Comparison of ENCODE assay signal across 8 cellular contexts in genomic region chr11:57324154-57324885, GRCh38. TPM values are rescaled to one million over a fixed set of nuclear protein-coding genes. Genes with fewer than 3 reads are reported as not detected.
DNase-seq lines count a peak whose midpoint lies in the region; ATAC-seq and TF ChIP-seq lines count a peak whose summit lies in the region.

No MANE protein-coding gene starts in this region.

- H3K27ac ChIP-seq in neutrophil: peak overlapping the region; percentile 71

- TF ChIP-seq CTCF in fibroblast of villous mesenchyme (IDR thresholded peaks at IDR 0.05; ENCODE audit: insufficient read depth, low read depth, low read length) (no peak), neutrophil (IDR thresholded peaks at IDR 0.05) (no peak)

- H3K4me3 ChIP-seq in MG63 (peak overlapping the region; percentile 77), fibroblast of villous mesenchyme (ENCODE audit: low read depth, low read length) (peak overlapping the region; percentile 85), neutrophil (ENCODE audit: low read depth in 1 of 2, low read length in 1 of 2) (peak overlapping the region; percentile 67 to 86)

- ATAC-seq in GM19328 (IDR thresholded peaks at IDR 0.05; ENCODE audit: unreplicated experiment): no peak

- H3K9me3 ChIP-seq in MG63: no peaks in the 10 kb centered on the region
- H3K9me3 ChIP-seq in neutrophil: no peaks in the 10 kb centered on the region

- H3K4me1 ChIP-seq in neutrophil (ENCODE audit: control insufficient read depth in 1 of 2, insufficient read depth in 1 of 2, low read depth in 1 of 2, low read length in 1 of 2): peaks cover 12 to 17% of the 10 kb centered on the region in 2 experiments

- peak; percentile 33 for DNase-seq in stimulated activated CD4-positive, alpha-beta T cell treated with anti-CD3 and anti-CD28 coated beads, Interleukin-12 subunit alpha, Interleukin-12 subunit beta, amount 100 ng/mL, for 4 hours
- no peak for DNase-seq in stimulated activated CD4-positive, alpha-beta T cell treated with anti-CD3 and anti-CD28 coated beads, Interleukin-4, amount 100 ng/mL, for 1 hour
- peak; percentile 50 for DNase-seq in MG63
- DNase-seq in activated T-cell treated with anti-CD3 and anti-CD28 coated beads, Interleukin-2, amount 50 U/mL, for 1 hour: peak; percentile 34
- DNase-seq in fibroblast of villous mesenchyme (ENCODE audit: low read depth): peak; percentile 65
- DNase-seq in putamen (ENCODE audit: low spot score): no peak

- H3K27me3 ChIP-seq in MG63: no peaks in the 10 kb centered on the region
- H3K27me3 ChIP-seq in neutrophil: peaks cover 20% of the 10 kb centered on the region

- H3K36me3 ChIP-seq in MG63 (peaks cover 52% of the 10 kb centered on the region), neutrophil (peaks cover 4% of the 10 kb centered on the region)

RNA-seq across cellular contexts. Expression of gene TNKS1BP1, which starts 0.4 kb away (rescaled TPM):
- total RNA-seq in MG63 (2014; rRNA removed; shearing (Covaris generic); ENCODE audit: low replicate concordance): 39.4 and 86.8 TPM in 2 replicates
- 69.5 and 70.5 TPM in 2 replicates for total RNA-seq in fibroblast of villous mesenchyme

RNA-seq across cellular contexts. Expression of gene SSRP1, which starts 11.4 kb away (rescaled TPM):
- total RNA-seq in MG63 (2014; rRNA removed; shearing (Covaris generic); ENCODE audit: low replicate concordance): 126 and 171 TPM in 2 replicates
- 61.7 and 67.3 TPM in 2 replicates for total RNA-seq in fibroblast of villous mesenchyme

RNA-seq across cellular contexts. Expression of gene P2RX3, which starts 13.8 kb away (rescaled TPM):
- total RNA-seq in MG63 (2014; rRNA removed; shearing (Covaris generic); ENCODE audit: low replicate concordance): not detected in 2 replicates
- total RNA-seq in fibroblast of villous mesenchyme: not detected in 2 replicates

RNA-seq across cellular contexts. Expression of gene PRG3, which starts 56.6 kb away (rescaled TPM):
- not detected in 2 replicates for total RNA-seq in MG63 (2014; rRNA removed; shearing (Covaris generic); ENCODE audit: low replicate concordance)
- not detected in 2 replicates for total RNA-seq in fibroblast of villous mesenchyme

Comparison
In these comparisons a context has a peak if more than half of its experiments do, and no peak if none do; other contexts are left out.
1. DNase-seq: peak in stimulated activated CD4-positive, alpha-beta T cell treated with anti-CD3 and anti-CD28 coated beads, Interleukin-12 subunit alpha, Interleukin-12 subunit beta, amount 100 ng/mL, for 4 hours (single experiment), MG63 (single experiment), activated T-cell treated with anti-CD3 and anti-CD28 coated beads, Interleukin-2, amount 50 U/mL, for 1 hour (single experiment) and fibroblast of villous mesenchyme (single experiment); none in stimulated activated CD4-positive, alpha-beta T cell treated with anti-CD3 and anti-CD28 coated beads, Interleukin-4, amount 100 ng/mL, for 1 hour (single experiment) and putamen (single experiment).
2. Peak in every context shown above with its lines, with median percentiles within 50 percentile points of each other: H3K4me3 ChIP-seq.